10 cellular contexts compared by ENCODE assay signal in genomic region chr17:75241143-75241430, GRCh38. TPM values are rescaled to one million over a fixed set of nuclear protein-coding genes. Genes with fewer than 3 reads are reported as not detected.
DNase-seq lines count a peak whose midpoint lies in the region; ATAC-seq and TF ChIP-seq lines count a peak whose summit lies in the region.
"Had no signal": no experiment of that assay in that cellular context is flagged by ENCODE, and none has a peak within 500 bp of the region (broad histone marks: within the 10 kb centered on the region; RNA-seq: fewer than 3 reads in every experiment).

No MANE protein-coding gene starts in this region.

- peaks cover 99% of the 10 kb centered on the region for H3K36me3 Mint-ChIP-seq in activated T-cell treated with anti-CD3 and anti-CD28 coated beads, Interleukin-2, amount 50 U/mL, for 24 hours (ENCODE audit: low read depth)
- H3K36me3 Mint-ChIP-seq in activated T-cell treated with anti-CD3 and anti-CD28 coated beads, Interleukin-2, amount 50 U/mL, for 72 hours (ENCODE audit: insufficient read depth in 2 of 2), result peaks cover 7 to 37% of the 10 kb centered on the region in 2 donors
- peaks cover 37% of the 10 kb centered on the region for H3K36me3 Mint-ChIP-seq in nephron progenitor cell (ENCODE audit: low read depth)

- H3K4me1 ChIP-seq in mesodermal cell (ENCODE audit: control insufficient read depth, insufficient read depth, low read length, poor library complexity, severe bottlenecking), result peaks cover 5% of the 10 kb centered on the region

- peak overlapping the region; percentile 74 for H3K27ac Mint-ChIP-seq in activated T-cell treated with anti-CD3 and anti-CD28 coated beads, Interleukin-2, amount 50 U/mL, for 24 hours
- no peak overlapping the region for H3K27ac Mint-ChIP-seq in activated T-cell treated with anti-CD3 and anti-CD28 coated beads, Interleukin-2, amount 50 U/mL, for 72 hours
- no peak overlapping the region for H3K27ac Mint-ChIP-seq in nephron progenitor cell

- H3K4me1 Mint-ChIP-seq in activated T-cell treated with anti-CD3 and anti-CD28 coated beads, Interleukin-2, amount 50 U/mL, for 24 hours (ENCODE audit: low read depth), result peaks cover 64% of the 10 kb centered on the region
- H3K4me1 Mint-ChIP-seq in activated T-cell treated with anti-CD3 and anti-CD28 coated beads, Interleukin-2, amount 50 U/mL, for 72 hours (ENCODE audit: low read depth), result peaks cover 52% of the 10 kb centered on the region
- peaks cover 15% of the 10 kb centered on the region for H3K4me1 Mint-ChIP-seq in nephron progenitor cell

- H3K4me3 Mint-ChIP-seq in activated T-cell treated with anti-CD3 and anti-CD28 coated beads, Interleukin-2, amount 50 U/mL, for 24 hours, result no peak overlapping the region
- H3K4me3 Mint-ChIP-seq in activated T-cell treated with anti-CD3 and anti-CD28 coated beads, Interleukin-2, amount 50 U/mL, for 72 hours, result no peak overlapping the region
- H3K4me3 Mint-ChIP-seq in nephron progenitor cell, result no peak overlapping the region
- H3K4me3 Mint-ChIP-seq: T-helper 1 cell treated with Interleukin-12 subunit alpha and Interleukin-12 subunit beta and Interleukin-4 antibody, amounts not matched to agents 30 μg/mL and 1 μg/mL, for 36 hours had no signal

- H3K9me3 ChIP-seq in mesodermal cell (ENCODE audit: control insufficient read depth, low read length), result no peaks in the 10 kb centered on the region
- H3K9me3 ChIP-seq: heart right ventricle had no signal

- peaks cover 91% of the 10 kb centered on the region for H3K36me3 ChIP-seq in mesodermal cell (ENCODE audit: control insufficient read depth, insufficient read depth, low read length)

- ATAC-seq in activated T-cell treated with anti-CD3 and anti-CD28 coated beads, Interleukin-2, amount 50 U/mL, for 72 hours (replicated peaks in 1 of 2), result no peak
- no peak for ATAC-seq in GM21367 (IDR thresholded peaks at IDR 0.05; ENCODE audit: unreplicated experiment)

- H3K4me3 ChIP-seq in cardiac fibroblast (replicated peaks in 1 of 2; ENCODE audit: low read depth in 2 of 2, low read length in 2 of 2), result no peak overlapping the region
- no peak overlapping the region for H3K4me3 ChIP-seq in mesodermal cell (ENCODE audit: extremely low read depth, insufficient read depth, low read length, poor library complexity, severe bottlenecking)
- H3K4me3 ChIP-seq: heart right ventricle had no signal

- no peak for DNase-seq in activated T-cell treated with anti-CD3 and anti-CD28 coated beads, Interleukin-2, amount 50 U/mL, for 24 hours
- no peak for DNase-seq in activated T-cell treated with anti-CD3 and anti-CD28 coated beads, Interleukin-2, amount 50 U/mL, for 72 hours
- DNase-seq in cardiac fibroblast (ENCODE audit: low read depth in 2 of 2) (peak; percentile 51 to 58), nephron progenitor cell (no peak), hepatic stellate cell (ENCODE audit: low spot score) (no peak)
- DNase-seq in stimulated activated CD4-positive, alpha-beta T cell treated with anti-CD3 and anti-CD28 coated beads, Interleukin-2, amount 100 ng/mL, for 24 hours, result no peak
- DNase-seq: heart right ventricle had no signal

- no peaks in the 10 kb centered on the region for H3K9me3 Mint-ChIP-seq in activated T-cell treated with anti-CD3 and anti-CD28 coated beads, Interleukin-2, amount 50 U/mL, for 24 hours
- H3K9me3 Mint-ChIP-seq in activated T-cell treated with anti-CD3 and anti-CD28 coated beads, Interleukin-2, amount 50 U/mL, for 72 hours, result no peaks in the 10 kb centered on the region
- H3K9me3 Mint-ChIP-seq in nephron progenitor cell, result no peaks in the 10 kb centered on the region
- H3K9me3 Mint-ChIP-seq: T-helper 1 cell treated with Interleukin-12 subunit alpha and Interleukin-12 subunit beta and Interleukin-4 antibody, amounts not matched to agents 30 μg/mL and 1 μg/mL, for 36 hours had no signal

- TF ChIP-seq CTCF in cardiac fibroblast (IDR thresholded peaks at IDR 0.05; ENCODE audit: low read depth, low read length) (no peak), nephron progenitor cell (IDR thresholded peaks at IDR 0.05) (no peak)

- peak overlapping the region; percentile 5 for H3K27ac ChIP-seq in mesodermal cell (ENCODE audit: low read depth, low read length, severe bottlenecking)

- WGBS in mesodermal cell (ENCODE audit: insufficient coverage in 2 of 2), 2 experiments, result 96 to 97% methylated on average over 6 to 7 of the region's 7 CpGs

- no peaks in the 10 kb centered on the region for H3K27me3 Mint-ChIP-seq in activated T-cell treated with anti-CD3 and anti-CD28 coated beads, Interleukin-2, amount 50 U/mL, for 24 hours
- H3K27me3 Mint-ChIP-seq in activated T-cell treated with anti-CD3 and anti-CD28 coated beads, Interleukin-2, amount 50 U/mL, for 72 hours (ENCODE audit: low read depth), result no peaks in the 10 kb centered on the region
- peaks cover 2% of the 10 kb centered on the region for H3K27me3 Mint-ChIP-seq in nephron progenitor cell (ENCODE audit: low read depth, poor library complexity)

RNA-seq across cellular contexts. Expression of gene GGA3, which starts 20.3 kb away (rescaled TPM):
- 10 to 100 TPM; 77.1 to 80.9 TPM for total RNA-seq in activated T-cell treated with anti-CD3 and anti-CD28 coated beads, Interleukin-2, amount 50 U/mL, for 72 hours
- polyA plus RNA-seq in mesodermal cell (2013, experiment 1 of 2), result 26.9 TPM
- 22.3 TPM for polyA plus RNA-seq in mesodermal cell (2013, experiment 2 of 2)

RNA-seq across cellular contexts. Expression of gene MRPS7, which starts 20.6 kb away (rescaled TPM):
- 10 to 100 TPM; 42.8 to 43.0 TPM for total RNA-seq in activated T-cell treated with anti-CD3 and anti-CD28 coated beads, Interleukin-2, amount 50 U/mL, for 72 hours
- 89.9 TPM for polyA plus RNA-seq in mesodermal cell (2013, experiment 1 of 2)
- polyA plus RNA-seq in mesodermal cell (2013, experiment 2 of 2), result 91.4 TPM

RNA-seq across cellular contexts. Expression of gene MIF4GD, which starts 29.9 kb away (rescaled TPM):
- total RNA-seq in activated T-cell treated with anti-CD3 and anti-CD28 coated beads, Interleukin-2, amount 50 U/mL, for 72 hours, result 10 to 100 TPM; 63.1 to 67.9 TPM
- polyA plus RNA-seq in mesodermal cell (2013, experiment 1 of 2), result 14.3 TPM
- polyA plus RNA-seq in mesodermal cell (2013, experiment 2 of 2), result 14.6 TPM

RNA-seq across cellular contexts. Expression of gene NUP85, which starts 35.6 kb away (rescaled TPM):
- total RNA-seq in activated T-cell treated with anti-CD3 and anti-CD28 coated beads, Interleukin-2, amount 50 U/mL, for 72 hours, result 100 to 1,000 TPM in 1 of 2 donors, 10 to 100 TPM in 1; 88.3 to 114 TPM
- 56.8 TPM for polyA plus RNA-seq in mesodermal cell (2013, experiment 1 of 2)
- polyA plus RNA-seq in mesodermal cell (2013, experiment 2 of 2), result 51.3 TPM

RNA-seq across cellular contexts. Expression of gene SLC25A19, which starts 48.1 kb away (rescaled TPM):
- 10 to 100 TPM; 39.9 to 59.3 TPM for total RNA-seq in activated T-cell treated with anti-CD3 and anti-CD28 coated beads, Interleukin-2, amount 50 U/mL, for 72 hours
- 4.2 TPM for polyA plus RNA-seq in mesodermal cell (2013, experiment 1 of 2)
- polyA plus RNA-seq in mesodermal cell (2013, experiment 2 of 2), result 6.1 TPM

Comparison
In these comparisons a context has a peak if more than half of its experiments do, and no peak if none do; other contexts are left out.
1. DNase-seq: peak in cardiac fibroblast (2 of 2); none in activated T-cell treated with anti-CD3 and anti-CD28 coated beads, Interleukin-2, amount 50 U/mL, for 24 hours (single experiment), activated T-cell treated with anti-CD3 and anti-CD28 coated beads, Interleukin-2, amount 50 U/mL, for 72 hours (0 of 2), nephron progenitor cell (single experiment), hepatic stellate cell (single experiment) and stimulated activated CD4-positive, alpha-beta T cell treated with anti-CD3 and anti-CD28 coated beads, Interleukin-2, amount 100 ng/mL, for 24 hours (0 of 2).